32 cellular contexts compared by ENCODE assay signal in genomic region chr12:56864318-56864717, GRCh38.
"Had no signal": no experiment of that assay in that cellular context is flagged by ENCODE, and none has a peak within 500 bp of the region (broad histone marks: within the 10 kb centered on the region; RNA-seq: fewer than 3 reads in every experiment).

No MANE protein-coding gene starts in this region.

- H3K36me3 ChIP-seq: adrenal gland, gastrocnemius medialis, neutrophil, pancreas, prostate gland, transverse colon, WERI-Rb-1 had no signal

- H3K27ac Mint-ChIP-seq: activated CD4-positive, alpha-beta memory T cell treated with anti-CD3 and anti-CD28 coated beads for 36 hours; activated CD4-positive, alpha-beta T cell treated with anti-CD3 and anti-CD28 coated beads, Interleukin-2, amount 10 ng/mL, durations not matched to agents 24 days and 14 days; activated naive CD4-positive, alpha-beta T cell treated with anti-CD3 and anti-CD28 coated beads for 36 hours; activated naive CD8-positive, alpha-beta T cell treated with anti-CD3 and anti-CD28 coated beads for 36 hours; activated T-helper 1 cell treated with anti-CD3 and anti-CD28 coated beads, Interleukin-12 subunit alpha, Interleukin-12 subunit beta, Interleukin-2, Interleukin-4 antibody, amounts not matched to agents 30 ng/mL and 10 ng/mL and 1 ng/mL, durations not matched to agents 14 hours and 24 hours and 36 hours; mesothelial cell of epicardium; naive B cell; nephron progenitor cell had no signal

- H3K27me3 ChIP-seq: adrenal gland, body of pancreas, gastrocnemius medialis, neutrophil, pancreas, testis, transverse colon had no signal

- H3K4me1 Mint-ChIP-seq: activated CD4-positive, alpha-beta T cell treated with anti-CD3 and anti-CD28 coated beads, Interleukin-2, amount 10 ng/mL, durations not matched to agents 24 days and 14 days; activated naive CD8-positive, alpha-beta T cell treated with anti-CD3 and anti-CD28 coated beads for 36 hours; mesothelial cell of epicardium; naive B cell; nephron progenitor cell had no signal

- H3K4me1 ChIP-seq: adrenal gland, body of pancreas, gastrocnemius medialis, pancreas, prostate gland, testis, transverse colon had no signal

- H3K27ac ChIP-seq: adrenal gland, body of pancreas, gastrocnemius medialis, neutrophil, pancreas, prostate gland, testis, transverse colon, WERI-Rb-1 had no signal

- DNase-seq: activated CD4-positive, alpha-beta memory T cell treated with anti-CD3 and anti-CD28 coated beads for 36 hours; activated CD4-positive, alpha-beta T cell treated with anti-CD3 and anti-CD28 coated beads, Interleukin-2, amount 10 ng/mL, durations not matched to agents 24 days and 14 days; activated CD4-positive, CD25-positive, alpha-beta regulatory T cell treated with anti-CD3 and anti-CD28 coated beads, Interleukin-2, amount 50 U/mL, for 72 hours; activated CD8-positive, alpha-beta memory T cell treated with anti-CD3 and anti-CD28 coated beads, Interleukin-2, amount 50 U/mL, for 4 hours; activated effector memory CD4-positive, alpha-beta T cell treated with anti-CD3 and anti-CD28 coated beads, Interleukin-2, amount 50 U/mL, for 16 hours; activated naive CD4-positive, alpha-beta T cell treated with anti-CD3 and anti-CD28 coated beads for 36 hours; activated naive CD8-positive, alpha-beta T cell treated with anti-CD3 and anti-CD28 coated beads for 36 hours; activated T-cell treated with anti-CD3 and anti-CD28 coated beads, Interleukin-2, amount 50 U/mL, for 1 hour; adrenal gland; aorta; body of pancreas; effector CD8-positive, alpha-beta T cell; gastrocnemius medialis; glutamatergic neuron; islet precursor cell; left ventricle myocardium superior; mammary epithelial cell; naive B cell; nephron progenitor cell; pancreas; stimulated activated CD4-positive, alpha-beta T cell treated with anti-CD3 and anti-CD28 coated beads, Interleukin-15, amount 100 ng/mL, for 24 hours; stimulated activated CD4-positive, alpha-beta T cell treated with anti-CD3 and anti-CD28 coated beads, Interleukin-2, amount 100 ng/mL, for 24 hours; stimulated activated naive CD4-positive, alpha-beta T cell treated with Interleukin-2 at 50 U/mL for 16 hours; T-helper 9 cell; testis; transverse colon; WERI-Rb-1 had no signal

- H3K4me3 Mint-ChIP-seq: activated CD4-positive, alpha-beta memory T cell treated with anti-CD3 and anti-CD28 coated beads for 36 hours; activated CD4-positive, alpha-beta T cell treated with anti-CD3 and anti-CD28 coated beads, Interleukin-2, amount 10 ng/mL, durations not matched to agents 24 days and 14 days; activated naive CD4-positive, alpha-beta T cell treated with anti-CD3 and anti-CD28 coated beads for 36 hours; activated naive CD8-positive, alpha-beta T cell treated with anti-CD3 and anti-CD28 coated beads for 36 hours; activated T-helper 1 cell treated with anti-CD3 and anti-CD28 coated beads, Interleukin-12 subunit alpha, Interleukin-12 subunit beta, Interleukin-2, Interleukin-4 antibody, amounts not matched to agents 30 ng/mL and 10 ng/mL and 1 ng/mL, durations not matched to agents 14 hours and 24 hours and 36 hours; mesothelial cell of epicardium; nephron progenitor cell had no signal

- H3K4me3 ChIP-seq: adrenal gland, body of pancreas, gastrocnemius medialis, pancreas, prostate gland, smooth muscle cell, testis, transverse colon had no signal

- H3K9me3 ChIP-seq: prostate gland, testis had no signal
